In genomic region chr10:132539431-132539839, GRCh38 we compare ENCODE assay signal across 8 cellular contexts. TPM values are rescaled to one million over a fixed set of nuclear protein-coding genes. Genes with fewer than 3 reads are reported as not detected.
DNase-seq lines count a peak whose midpoint lies in the region; ATAC-seq and TF ChIP-seq lines count a peak whose summit lies in the region.

No MANE protein-coding gene starts in this region.

- H2AK5ac ChIP-seq in trophoblast cell (ENCODE audit: low read length): no peak overlapping the region

- peak overlapping the region; percentile 7 for H3K4me2 ChIP-seq in trophoblast cell (ENCODE audit: low read length)

- H3K9ac ChIP-seq in endocrine pancreas (ENCODE audit: control insufficient read depth, insufficient read depth, low read length) (no peak overlapping the region), trophoblast cell (ENCODE audit: low read length) (no peak overlapping the region)

- no CpG with 5 or more reads among the region's 11 CpGs for WGBS in trophoblast cell (ENCODE audit: extremely low coverage, insufficient coverage, insufficient read length)

- H3K4me3 ChIP-seq in endocrine pancreas (ENCODE audit: control insufficient read depth, insufficient read depth, low read length): peak overlapping the region; percentile 15
- H3K4me3 ChIP-seq in trophoblast cell (ENCODE audit: low read depth, low read length): no peak overlapping the region

- no peaks in the 10 kb centered on the region for H3K27me3 Mint-ChIP-seq in CD4-positive, alpha-beta T cell

- no peak overlapping the region for H2BK5ac ChIP-seq in trophoblast cell (ENCODE audit: low read depth, low read length, poor library complexity)

- no peak overlapping the region for H3K14ac ChIP-seq in trophoblast cell (ENCODE audit: low read length)

- H2BK120ac ChIP-seq in trophoblast cell (ENCODE audit: insufficient read depth, low read length, poor library complexity): no peak overlapping the region

- no peak overlapping the region for H4K8ac ChIP-seq in trophoblast cell (ENCODE audit: low read depth, low read length)

- H3K79me2 ChIP-seq in trophoblast cell (ENCODE audit: control insufficient read depth, insufficient read depth, low read length, poor library complexity): peaks cover 12% of the 10 kb centered on the region

- peak in 4 of 10 experiments; percentile 27 to 63 (median 41) for DNase-seq in CD4-positive, alpha-beta T cell
- DNase-seq in T-helper 1 cell: peak in 3 of 5 donors; percentile 24 to 61 (median 33)
- DNase-seq in trophoblast cell: no peak
- DNase-seq in ecto neural progenitor cell (ENCODE audit: low spot score): no peak
- no peak for DNase-seq in ureter (ENCODE audit: low spot score)
- no peak for DNase-seq in NCI-H128 (lab: John Stamatoyannopoulos, UW; ENCODE audit: unreplicated experiment)

- H3K18ac ChIP-seq in trophoblast cell (ENCODE audit: low read length): no peak overlapping the region

- no peaks in the 10 kb centered on the region for H3K36me3 ChIP-seq in endocrine pancreas (ENCODE audit: control insufficient read depth, insufficient read depth, low read length)
- peaks cover 0 to 4% of the 10 kb centered on the region in 2 experiments for H3K36me3 ChIP-seq in trophoblast cell (ENCODE audit: control insufficient read depth in 1 of 2, insufficient read depth in 2 of 2, low read length in 2 of 2)

- H3K36me3 Mint-ChIP-seq in CD4-positive, alpha-beta T cell (ENCODE audit: low read depth): no peaks in the 10 kb centered on the region

- intact Hi-C loops in CD4-positive, alpha-beta T cell (cut with DNase I, micrococcal nuclease): loop anchor here (1.0 to 10.0 kb wide), 10 partner anchors 14 to 838 kb away; partner anchors contain the start of genes LRRC27 (in 2 of the 2), BNIP3 (in 1 of the 2), PAOX (in 1 of the 2) and PPP2R2D (in 1 of the 2)

- no peaks in the 10 kb centered on the region for H3K9me3 Mint-ChIP-seq in CD4-positive, alpha-beta T cell

- H4K12ac ChIP-seq in trophoblast cell (ENCODE audit: low read depth, low read length): no peak overlapping the region

- peak overlapping the region; percentile 77 for H3K4me3 Mint-ChIP-seq in CD4-positive, alpha-beta T cell

- peaks cover 67% of the 10 kb centered on the region for H3K4me1 Mint-ChIP-seq in CD4-positive, alpha-beta T cell (ENCODE audit: low read depth)

- no peak overlapping the region for H3K23ac ChIP-seq in trophoblast cell (ENCODE audit: low read length)

- no peak overlapping the region for H3K4ac ChIP-seq in trophoblast cell (ENCODE audit: low read depth, low read length)

- H3K4me1 ChIP-seq in endocrine pancreas (ENCODE audit: control insufficient read depth, insufficient read depth, low read length): no peaks in the 10 kb centered on the region
- H3K4me1 ChIP-seq in trophoblast cell (ENCODE audit: control insufficient read depth in 1 of 2, insufficient read depth in 2 of 2, low read length in 2 of 2): peaks cover 21 to 34% of the 10 kb centered on the region in 2 experiments

- peak; percentile 13 for ATAC-seq in CD4-positive, alpha-beta T cell (ENCODE audit: poor library complexity)
- no peak for ATAC-seq in GM19023 (IDR thresholded peaks at IDR 0.05; ENCODE audit: unreplicated experiment)

- H2AFZ ChIP-seq in trophoblast cell (ENCODE audit: insufficient read depth, low read length, poor library complexity): no peak overlapping the region

- CTCF ChIA-PET in CD4-positive, alpha-beta T cell (lab: Charles Lee): interaction anchor here (1.0 to 1.5 kb wide), 2 partner anchors 12 to 33 kb away, joined by 4 read pairs; no protein-coding TSS in a partner anchor

- POLR2A ChIA-PET in CD4-positive, alpha-beta T cell (lab: Charles Lee): interaction anchor here (0.9 to 1.6 kb wide), 4 partner anchors 12 to 142 kb away, joined by 3 to 11 read pairs (median 5); partner anchors contain the start of gene PWWP2B

- H3K27ac Mint-ChIP-seq in CD4-positive, alpha-beta T cell: peak overlapping the region; percentile 85

- H2BK12ac ChIP-seq in trophoblast cell (ENCODE audit: low read length): no peak overlapping the region

- no peaks in the 10 kb centered on the region for H3K9me3 ChIP-seq in CD4-positive, alpha-beta T cell (ENCODE audit: control insufficient read depth, low read length)
- H3K9me3 ChIP-seq in endocrine pancreas (ENCODE audit: control insufficient read depth, low read length) (no peaks in the 10 kb centered on the region), trophoblast cell (ENCODE audit: insufficient read depth, low read depth, low read length) (peaks cover 3% of the 10 kb centered on the region)

- no peak overlapping the region for H4K91ac ChIP-seq in trophoblast cell (ENCODE audit: low read depth, low read length)

- H3K27me3 ChIP-seq in CD4-positive, alpha-beta T cell (ENCODE audit: control insufficient read depth, insufficient read depth, low read length): no peaks in the 10 kb centered on the region
- H3K27me3 ChIP-seq in endocrine pancreas (ENCODE audit: control insufficient read depth, insufficient read depth, low read length) (no peaks in the 10 kb centered on the region), trophoblast cell (ENCODE audit: insufficient read depth, low read length) (no peaks in the 10 kb centered on the region)

- H3K79me1 ChIP-seq in trophoblast cell (ENCODE audit: low read length): peaks cover 9% of the 10 kb centered on the region

- no peak for TF ChIP-seq CTCF in CD4-positive, alpha-beta T cell (IDR thresholded peaks at IDR 0.05)

- H3K27ac ChIP-seq in CD4-positive, alpha-beta T cell (ENCODE audit: low read depth, low read length): peak overlapping the region; percentile 44
- H3K27ac ChIP-seq in trophoblast cell (ENCODE audit: low read depth, low read length): no peak overlapping the region

RNA-seq across cellular contexts. Expression of gene INPP5A, which starts 1.8 kb away (rescaled TPM):
- total RNA-seq in CD4-positive, alpha-beta T cell: 10 to 100 TPM; 22.0 to 24.8 TPM
- polyA plus RNA-seq in trophoblast cell (2013): 25.7 and 25.9 TPM in 2 replicates
- 63.5 TPM for total RNA-seq in ureter

Comparison
In these comparisons a context has a peak if more than half of its experiments do, and no peak if none do; other contexts are left out.
1. DNase-seq: peak in T-helper 1 cell (3 of 5); none in trophoblast cell (0 of 2), ecto neural progenitor cell (single experiment), ureter (single experiment) and NCI-H128 (single experiment).